Comparison of ENCODE assay signal across 8 cellular contexts in genomic region chr1:32650157-32650751, GRCh38. TPM values are rescaled to one million over a fixed set of nuclear protein-coding genes. Genes with fewer than 3 reads are reported as not detected.
DNase-seq lines count a peak whose midpoint lies in the region; ATAC-seq and TF ChIP-seq lines count a peak whose summit lies in the region.

ZBTB8OS (minus strand) TSS chr1:32650550; CDS start chr1:32650529, 21 bp downstream.

- H3K9me3 Mint-ChIP-seq in activated B cell treated with CpG ODN at 0.5 μM for 24 hours, result no peaks in the 10 kb centered on the region
- H3K9me3 Mint-ChIP-seq in central memory CD8-positive, alpha-beta T cell, result no peaks in the 10 kb centered on the region

- DNase-seq in ACHN (peak; percentile 91), NCI-H345 (lab: John Stamatoyannopoulos, UW) (peak; percentile 93), activated B cell treated with CpG ODN at 0.5 μM for 24 hours (peak; percentile 71), iris pigment epithelial cell (ENCODE audit: low read depth) (peak; percentile 94)
- peak; percentile 75 to 85 for DNase-seq in central memory CD8-positive, alpha-beta T cell (ENCODE audit: low spot score in 2 of 2)
- peak; percentile 66 to 81 for DNase-seq in stimulated activated CD4-positive, alpha-beta T cell treated with anti-CD3 and anti-CD28 coated beads, Interleukin-12 subunit alpha, Interleukin-12 subunit beta, amount 100 ng/mL, for 24 hours (ENCODE audit: low read depth in 2 of 2)

- intact Hi-C loops in activated B cell treated with CpG ODN at 0.5 μM for 24 hours (cut with micrococcal nuclease), result loop anchor here (1.0 to 5.0 kb wide), 10 partner anchors 102 to 1353 kb away; partner anchors contain the start of genes BSDC1, MARCKSL1, S100PBP and SNRNP40

- H3K4me3 Mint-ChIP-seq in activated B cell treated with CpG ODN at 0.5 μM for 24 hours, result peak within 1 kb of the TSS; percentile 97
- peak within 1 kb of the TSS; percentile 80 for H3K4me3 Mint-ChIP-seq in central memory CD8-positive, alpha-beta T cell

- peak within 1 kb of the TSS; percentile 100 for H3K27ac Mint-ChIP-seq in activated B cell treated with CpG ODN at 0.5 μM for 24 hours
- H3K27ac Mint-ChIP-seq in central memory CD8-positive, alpha-beta T cell (ENCODE audit: low read depth), result peak within 1 kb of the TSS; percentile 98

- peaks cover 65% of the 10 kb centered on the region for H3K4me1 Mint-ChIP-seq in activated B cell treated with CpG ODN at 0.5 μM for 24 hours
- H3K4me1 Mint-ChIP-seq in central memory CD8-positive, alpha-beta T cell, result peaks cover 40% of the 10 kb centered on the region

- POLR2A ChIA-PET in activated B cell treated with CpG ODN at 0.5 μM for 24 hours (lab: Charles Lee), result interaction anchor here (0.6 to 1.7 kb wide), 29 partner anchors 9 to 1353 kb away, joined by 3 to 13 read pairs (median 6); partner anchors contain the start of genes BSDC1, IQCC, MARCKSL1 and S100PBP

- H3K36me3 Mint-ChIP-seq in activated B cell treated with CpG ODN at 0.5 μM for 24 hours (ENCODE audit: low read depth), result peaks cover 49% of the 10 kb centered on the region
- H3K36me3 Mint-ChIP-seq in central memory CD8-positive, alpha-beta T cell (ENCODE audit: insufficient read depth), result peaks cover 55% of the 10 kb centered on the region

- ATAC-seq in GM18873 (IDR thresholded peaks at IDR 0.05; ENCODE audit: low FRiP score, unreplicated experiment) (peak; percentile 53), HG03159 (IDR thresholded peaks at IDR 0.05; ENCODE audit: unreplicated experiment) (peak; percentile 68), activated B cell treated with CpG ODN at 0.5 μM for 24 hours (ENCODE audit: low read depth) (peak; percentile 71)
- ATAC-seq in central memory CD8-positive, alpha-beta T cell (replicated peaks; ENCODE audit: extremely low read depth, poor library complexity, severe bottlenecking), result peak; percentile 84

- in situ Hi-C loops in ACHN (cut with HindIII; ENCODE audit: low pct_ligation_motif_present, low pct_unique_long_range_greater_than_20kb, low sequenced_read_pairs), result no loop called here

- CTCF ChIA-PET in activated B cell treated with CpG ODN at 0.5 μM for 24 hours (lab: Charles Lee), result no interaction called here

- no peak for TF ChIP-seq CTCF in activated B cell treated with CpG ODN at 0.5 μM for 24 hours (IDR thresholded peaks at IDR 0.05)

- H3K27me3 Mint-ChIP-seq in activated B cell treated with CpG ODN at 0.5 μM for 24 hours, result no peaks in the 10 kb centered on the region
- H3K27me3 Mint-ChIP-seq in central memory CD8-positive, alpha-beta T cell, result no peaks in the 10 kb centered on the region

RNA-seq across cellular contexts. Expression of gene ZBTB8OS, which starts in this region (rescaled TPM):
- total RNA-seq in activated B cell treated with CpG ODN at 0.5 μM for 24 hours, result 58.6 and 65.3 TPM in 2 replicates

Comparison
In these comparisons a context has a peak if more than half of its experiments do, and no peak if none do; other contexts are left out.
1. Peak in every context shown above with its lines: DNase-seq and ATAC-seq.